18 cellular contexts compared by ENCODE assay signal in the genomic region with DNA sequence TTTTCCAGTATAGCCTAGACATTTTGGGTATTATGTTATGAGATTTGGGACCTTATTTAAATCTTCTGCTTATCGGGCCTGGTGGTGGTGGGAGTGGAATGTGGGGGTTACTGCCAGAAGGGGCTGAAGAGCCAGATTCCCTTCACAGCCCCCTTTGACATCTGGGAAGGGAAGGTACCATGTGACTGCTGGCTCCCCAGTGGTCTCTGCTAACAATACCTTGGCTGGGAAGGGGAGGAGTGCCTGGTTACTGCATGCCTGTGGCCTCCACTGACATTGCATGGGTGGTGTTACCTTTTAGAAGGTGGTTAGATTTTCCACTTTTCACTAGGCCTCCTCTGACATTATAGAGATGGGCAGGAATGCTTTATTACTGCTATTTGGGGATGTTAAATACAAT.
"Had no signal": no experiment of that assay in that cellular context is flagged by ENCODE, and none has a peak within 500 bp of the region (broad histone marks: within the 10 kb centered on the region; RNA-seq: fewer than 3 reads in every experiment).

No MANE protein-coding gene starts in this region.

- H3K4me3 Mint-ChIP-seq: activated CD4-positive, alpha-beta T cell treated with anti-CD3 and anti-CD28 coated beads, Interleukin-2, amount 10 ng/mL, durations not matched to agents 24 days and 14 days; activated naive CD8-positive, alpha-beta T cell treated with anti-CD3 and anti-CD28 coated beads, Interleukin-2, amount 50 U/mL, for 24 hours; activated T-helper 1 cell treated with anti-CD3 and anti-CD28 coated beads, Interleukin-12 subunit alpha, Interleukin-12 subunit beta, Interleukin-2, Interleukin-4 antibody, amounts not matched to agents 30 ng/mL and 10 ng/mL and 1 ng/mL, durations not matched to agents 14 hours and 24 hours and 36 hours; mesothelial cell of epicardium had no signal

- H3K4me3 ChIP-seq: lung, prostate gland, right atrium auricular region, tibial artery had no signal

- DNase-seq: activated CD4-positive, alpha-beta T cell treated with anti-CD3 and anti-CD28 coated beads, Interleukin-2, amount 10 ng/mL, durations not matched to agents 24 days and 14 days; activated CD8-positive, alpha-beta memory T cell treated with anti-CD3 and anti-CD28 coated beads, Interleukin-2, amount 50 U/mL, for 4 hours; activated naive CD8-positive, alpha-beta T cell treated with anti-CD3 and anti-CD28 coated beads, Interleukin-2, amount 50 U/mL, for 24 hours; aorta; effector CD8-positive, alpha-beta T cell; stimulated activated CD4-positive, alpha-beta T cell treated with anti-CD3 and anti-CD28 coated beads, Interleukin-12 subunit alpha, Interleukin-12 subunit beta, amount 100 ng/mL, for 4 hours; stimulated activated CD4-positive, alpha-beta T cell treated with anti-CD3 and anti-CD28 coated beads, Interleukin-1b, Interleukin-23, amount 100 ng/mL, for 48 hours; stimulated activated naive CD8-positive, alpha-beta T cell treated with anti-CD3 and anti-CD28 coated beads, Interleukin-15, Interleukin-2, amounts not matched to agents 100 U/mL and 50 U/mL, for 24 hours; substantia nigra; T-cell; T1000; tibial artery had no signal

- H3K36me3 ChIP-seq: prostate gland, right atrium auricular region had no signal

- H3K27ac ChIP-seq: prostate gland, right atrium auricular region, tibial artery had no signal

- H3K4me1 ChIP-seq: prostate gland, tibial artery had no signal

- H3K27me3 Mint-ChIP-seq: activated CD4-positive, alpha-beta T cell treated with anti-CD3 and anti-CD28 coated beads, Interleukin-2, amount 10 ng/mL, durations not matched to agents 24 days and 14 days; activated naive CD8-positive, alpha-beta T cell treated with anti-CD3 and anti-CD28 coated beads, Interleukin-2, amount 50 U/mL, for 24 hours; T-cell had no signal

- H3K27me3 ChIP-seq: right atrium auricular region, tibial artery had no signal

- H3K27ac Mint-ChIP-seq: activated CD4-positive, alpha-beta T cell treated with anti-CD3 and anti-CD28 coated beads, Interleukin-2, amount 10 ng/mL, durations not matched to agents 24 days and 14 days; activated naive CD8-positive, alpha-beta T cell treated with anti-CD3 and anti-CD28 coated beads, Interleukin-2, amount 50 U/mL, for 24 hours; activated T-helper 1 cell treated with anti-CD3 and anti-CD28 coated beads, Interleukin-12 subunit alpha, Interleukin-12 subunit beta, Interleukin-2, Interleukin-4 antibody, amounts not matched to agents 30 ng/mL and 10 ng/mL and 1 ng/mL, durations not matched to agents 14 hours and 24 hours and 36 hours had no signal

- H3K9me3 ChIP-seq: prostate gland, right atrium auricular region, tibial artery had no signal

- ATAC-seq: activated naive CD8-positive, alpha-beta T cell treated with anti-CD3 and anti-CD28 coated beads, Interleukin-2, amount 50 U/mL, for 24 hours; SK-N-SH treated with all-trans-retinoic acid at 6 μM for 48 hours; stimulated activated naive CD8-positive, alpha-beta T cell treated with anti-CD3 and anti-CD28 coated beads, Interleukin-15, Interleukin-2, amounts not matched to agents 100 U/mL and 50 U/mL, for 24 hours; T-cell had no signal
